ENCODE assay signal across 6 cellular contexts in genomic region chr10:28929942-28930341, GRCh38.
"Had no signal": no experiment of that assay in that cellular context is flagged by ENCODE, and none has a peak within 500 bp of the region (broad histone marks: within the 10 kb centered on the region; RNA-seq: fewer than 3 reads in every experiment).

No MANE protein-coding gene starts in this region.

- FAIRE-seq: HTR-8/SVneo had no signal

- H3K27ac ChIP-seq: HL-60, KMS-11 had no signal

- DNase-seq: IMR-90, KBM-7, KG1 had no signal

- H3K4me2 ChIP-seq: KMS-11 had no signal

- H3K9ac ChIP-seq: KMS-11 had no signal
